In the genomic region with DNA sequence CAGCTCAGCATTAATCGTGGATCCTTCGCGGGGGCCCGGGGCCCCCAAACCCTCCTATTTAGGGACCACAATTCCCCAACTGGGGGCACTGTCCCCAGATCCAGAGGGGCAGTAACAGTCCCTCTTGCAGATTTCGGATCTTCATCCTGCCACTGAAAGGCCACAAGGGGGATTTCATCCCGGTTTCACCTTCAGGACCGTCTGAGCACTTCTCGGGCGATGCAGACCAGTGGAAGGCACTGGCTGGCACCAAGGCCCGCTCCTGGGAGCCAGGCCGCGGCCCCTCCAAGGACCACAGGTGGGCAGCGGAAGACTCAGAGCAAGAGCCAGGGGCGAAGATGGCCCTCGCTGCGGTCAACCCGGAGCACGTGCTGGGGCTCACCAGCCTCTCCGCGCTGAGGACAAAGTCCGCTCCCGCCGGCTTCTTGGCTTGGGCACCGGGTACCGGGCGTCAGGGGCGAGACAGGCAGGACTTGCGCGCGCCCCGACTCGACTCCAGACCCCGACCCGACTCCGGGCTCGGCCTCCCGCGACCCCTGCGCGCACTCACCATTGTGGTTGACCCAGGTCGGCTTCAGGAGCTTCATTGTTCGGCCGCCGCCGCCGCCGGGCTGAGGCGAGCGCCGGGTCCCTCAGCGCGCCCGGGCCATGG, we compare ENCODE assay signal across 8 cellular contexts. TPM values are rescaled to one million over a fixed set of nuclear protein-coding genes. Genes with fewer than 3 reads are reported as not detected.
A peak's percentile ranks its signal among the peaks of the same experiment; 100 is the strongest.
DNase-seq lines count a peak whose midpoint lies in the region; ATAC-seq and TF ChIP-seq lines count a peak whose summit lies in the region.

No MANE protein-coding gene starts in this region.

- peak; percentile 29 for TF ChIP-seq CTCF in AG10803 (conservative IDR thresholded peaks at IDR 0.05; ENCODE audit: low read length)

- peaks cover 58% of the 10 kb centered on the region for H3K4me1 Mint-ChIP-seq in activated naive CD8-positive, alpha-beta T cell treated with anti-CD3 and anti-CD28 coated beads, Interleukin-2, amount 50 U/mL, for 24 hours

- H3K9me3 Mint-ChIP-seq in activated naive CD8-positive, alpha-beta T cell treated with anti-CD3 and anti-CD28 coated beads, Interleukin-2, amount 50 U/mL, for 24 hours = no peaks in the 10 kb centered on the region

- WGBS in iPS DF 6.9 (ENCODE audit: insufficient coverage, insufficient read length) = no CpG with 5 or more reads among the region's 53 CpGs

- no peak overlapping the region for H3K27ac ChIP-seq in iPS DF 6.9 (ENCODE audit: low read length)

- H3K4me3 ChIP-seq in AG10803 (ENCODE audit: low read length) (peak overlapping the region; percentile 86), MG63 (peak overlapping the region; percentile 83), iPS DF 6.9 (ENCODE audit: low read length) (peak overlapping the region; percentile 51), skeletal muscle satellite cell (ENCODE audit: low read length) (peak overlapping the region; percentile 81)

- H3K27ac Mint-ChIP-seq in activated naive CD8-positive, alpha-beta T cell treated with anti-CD3 and anti-CD28 coated beads, Interleukin-2, amount 50 U/mL, for 24 hours = peak overlapping the region; percentile 88

- H3K27me3 ChIP-seq in MG63 (no peaks in the 10 kb centered on the region), iPS DF 6.9 (ENCODE audit: control insufficient read depth, insufficient read depth, low read length) (no peaks in the 10 kb centered on the region), skeletal muscle satellite cell (ENCODE audit: control insufficient read depth, insufficient read depth, low read length) (no peaks in the 10 kb centered on the region)

- DNase-seq in AG10803 (ENCODE audit: low read depth) = peak; percentile 25
- DNase-seq in MG63 = peak; percentile 30
- DNase-seq in activated naive CD8-positive, alpha-beta T cell treated with anti-CD3 and anti-CD28 coated beads, Interleukin-2, amount 50 U/mL, for 24 hours = peak; percentile 43
- no peak for DNase-seq in iPS DF 6.9 (ENCODE audit: low read depth, low spot score)
- no peak for DNase-seq in dedifferentiated amniotic fluid mesenchymal stem cell (ENCODE audit: extremely low spot score)
- no peak for DNase-seq in NOMO-1 (lab: John Stamatoyannopoulos, UW; ENCODE audit: unreplicated experiment in 2 of 2)

- H3K4me1 ChIP-seq in iPS DF 6.9 (ENCODE audit: control insufficient read depth, insufficient read depth, low read length) (no peaks in the 10 kb centered on the region), skeletal muscle satellite cell (ENCODE audit: control insufficient read depth, insufficient read depth, low read length) (peaks cover 23% of the 10 kb centered on the region)

- H3K9ac ChIP-seq in skeletal muscle satellite cell (ENCODE audit: low read depth, low read length) = peak overlapping the region; percentile 95

- H3K36me3 ChIP-seq in MG63 (peaks cover 24% of the 10 kb centered on the region), iPS DF 6.9 (ENCODE audit: control insufficient read depth, insufficient read depth, low read length) (peaks cover 2% of the 10 kb centered on the region; the same call in 1 of the 2 replicates), skeletal muscle satellite cell (ENCODE audit: insufficient read depth, low read length) (peaks cover 14% of the 10 kb centered on the region)

- peaks cover 24% of the 10 kb centered on the region for H3K36me3 Mint-ChIP-seq in activated naive CD8-positive, alpha-beta T cell treated with anti-CD3 and anti-CD28 coated beads, Interleukin-2, amount 50 U/mL, for 24 hours (ENCODE audit: low read depth)

- ATAC-seq in GM18907 (IDR thresholded peaks at IDR 0.05; ENCODE audit: unreplicated experiment) = peak; percentile 11
- ATAC-seq in activated naive CD8-positive, alpha-beta T cell treated with anti-CD3 and anti-CD28 coated beads, Interleukin-2, amount 50 U/mL, for 24 hours = no peak

- peak overlapping the region; percentile 89 for H3K4me2 ChIP-seq in skeletal muscle satellite cell (ENCODE audit: low read length)

- no peaks in the 10 kb centered on the region for H3K27me3 Mint-ChIP-seq in activated naive CD8-positive, alpha-beta T cell treated with anti-CD3 and anti-CD28 coated beads, Interleukin-2, amount 50 U/mL, for 24 hours

- peak overlapping the region; percentile 95 for H3K4me3 Mint-ChIP-seq in activated naive CD8-positive, alpha-beta T cell treated with anti-CD3 and anti-CD28 coated beads, Interleukin-2, amount 50 U/mL, for 24 hours

- H3K9me3 ChIP-seq in MG63 = no peaks in the 10 kb centered on the region
- H3K9me3 ChIP-seq in iPS DF 6.9 (ENCODE audit: control insufficient read depth, insufficient read depth, low read length) = no peaks in the 10 kb centered on the region
- H3K9me3 ChIP-seq in skeletal muscle satellite cell (replicated peaks; ENCODE audit: low read length) = no peaks in the 10 kb centered on the region

RNA-seq across cellular contexts. Expression of a gene that starts 0.5 kb away (rescaled TPM):
- 19.8 and 22.1 TPM in 2 replicates for total RNA-seq in MG63 (2014; rRNA removed; shearing (Covaris generic); ENCODE audit: low replicate concordance)
- 15.3 and 16.0 TPM in 2 replicates for total RNA-seq in skeletal muscle satellite cell (2012; rRNA removed)

RNA-seq across cellular contexts. Expression of a gene that starts 1.3 kb away (rescaled TPM):
- total RNA-seq in MG63 (2014; rRNA removed; shearing (Covaris generic); ENCODE audit: low replicate concordance) = 56.2 and 80.2 TPM in 2 replicates
- 41.9 and 47.1 TPM in 2 replicates for total RNA-seq in skeletal muscle satellite cell (2012; rRNA removed)

RNA-seq across cellular contexts. Expression of a gene that starts 16.5 kb away (rescaled TPM):
- total RNA-seq in MG63 (2014; rRNA removed; shearing (Covaris generic); ENCODE audit: low replicate concordance) = 33.0 and 38.7 TPM in 2 replicates
- total RNA-seq in skeletal muscle satellite cell (2012; rRNA removed) = 13.1 and 15.5 TPM in 2 replicates

RNA-seq across cellular contexts. Expression of a gene that starts 48.0 kb away (rescaled TPM):
- total RNA-seq in MG63 (2014; rRNA removed; shearing (Covaris generic); ENCODE audit: low replicate concordance) = 128 and 161 TPM in 2 replicates
- total RNA-seq in skeletal muscle satellite cell (2012; rRNA removed) = 59.8 and 88.0 TPM in 2 replicates

RNA-seq across cellular contexts. Expression of a gene that starts 48.7 kb away (rescaled TPM):
- 81.8 and 89.1 TPM in 2 replicates for total RNA-seq in MG63 (2014; rRNA removed; shearing (Covaris generic); ENCODE audit: low replicate concordance)
- 13.5 and 16.5 TPM in 2 replicates for total RNA-seq in skeletal muscle satellite cell (2012; rRNA removed)

Comparison
In these comparisons a context has a peak if more than half of its experiments do, and no peak if none do; other contexts are left out.
1. DNase-seq: peak in AG10803 (single experiment), MG63 (single experiment) and activated naive CD8-positive, alpha-beta T cell treated with anti-CD3 and anti-CD28 coated beads, Interleukin-2, amount 50 U/mL, for 24 hours (single experiment); none in iPS DF 6.9 (single experiment), dedifferentiated amniotic fluid mesenchymal stem cell (single experiment) and NOMO-1 (0 of 2).
2. Peak in every context shown above with its lines, with median percentiles within 50 percentile points of each other: H3K4me3 ChIP-seq.